In the genomic region with DNA sequence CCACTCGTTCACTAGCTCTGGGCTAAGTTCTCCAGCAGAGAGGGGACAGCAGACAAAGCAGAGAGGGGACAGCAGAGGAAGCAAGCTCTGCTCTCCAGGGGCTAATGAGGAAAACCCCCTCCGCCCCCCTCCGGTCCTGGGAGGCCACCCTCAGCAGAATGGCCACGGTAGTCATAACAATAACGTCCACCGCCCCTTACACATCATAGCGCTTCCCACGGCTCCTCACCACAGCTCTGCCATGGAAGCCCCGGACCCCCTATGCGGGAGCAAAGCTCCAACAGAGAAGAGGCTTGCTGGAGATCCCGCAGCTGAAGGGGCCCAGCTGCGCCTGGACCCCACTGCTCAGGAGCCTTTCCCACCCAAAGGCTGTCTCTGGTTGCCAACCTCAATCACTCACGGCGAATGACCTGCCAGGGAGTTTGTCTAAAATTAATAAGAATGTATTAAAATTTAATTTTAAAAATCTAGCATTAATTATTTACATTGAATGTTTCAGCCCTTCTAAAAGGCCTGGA, we compare ENCODE assay signal across 1 cellular context.
TF ChIP-seq lines count a peak whose summit lies in the region.

No MANE protein-coding gene starts in this region.

TF ChIP-seq in GM23338, 12 proteins besides CTCF, POLR2A, EP300 and RAD21 (continued from another document):
- TF ChIP-seq REST (IDR thresholded peaks at IDR 0.05; ENCODE audit: unreplicated experiment) (no peak), NANOG (IDR thresholded peaks at IDR 0.05; ENCODE audit: borderline replicate concordance) (no peak), JUNB (IDR thresholded peaks at IDR 0.05; ENCODE audit: unreplicated experiment) (no peak), EZH2phosphoT487 (IDR thresholded peaks at IDR 0.05; ENCODE audit: unreplicated experiment) (no peak), STAT1 (IDR thresholded peaks at IDR 0.05; ENCODE audit: unreplicated experiment) (no peak), CREB1 (CRISPR knock-in tag; IDR thresholded peaks at IDR 0.05; ENCODE audit: low read depth) (no peak), ZNF331 (CRISPR knock-in tag; IDR thresholded peaks at IDR 0.05; ENCODE audit: low read depth) (no peak), ETS1 (IDR thresholded peaks at IDR 0.05) (no peak)
- TF ChIP-seq, protein P1, sequence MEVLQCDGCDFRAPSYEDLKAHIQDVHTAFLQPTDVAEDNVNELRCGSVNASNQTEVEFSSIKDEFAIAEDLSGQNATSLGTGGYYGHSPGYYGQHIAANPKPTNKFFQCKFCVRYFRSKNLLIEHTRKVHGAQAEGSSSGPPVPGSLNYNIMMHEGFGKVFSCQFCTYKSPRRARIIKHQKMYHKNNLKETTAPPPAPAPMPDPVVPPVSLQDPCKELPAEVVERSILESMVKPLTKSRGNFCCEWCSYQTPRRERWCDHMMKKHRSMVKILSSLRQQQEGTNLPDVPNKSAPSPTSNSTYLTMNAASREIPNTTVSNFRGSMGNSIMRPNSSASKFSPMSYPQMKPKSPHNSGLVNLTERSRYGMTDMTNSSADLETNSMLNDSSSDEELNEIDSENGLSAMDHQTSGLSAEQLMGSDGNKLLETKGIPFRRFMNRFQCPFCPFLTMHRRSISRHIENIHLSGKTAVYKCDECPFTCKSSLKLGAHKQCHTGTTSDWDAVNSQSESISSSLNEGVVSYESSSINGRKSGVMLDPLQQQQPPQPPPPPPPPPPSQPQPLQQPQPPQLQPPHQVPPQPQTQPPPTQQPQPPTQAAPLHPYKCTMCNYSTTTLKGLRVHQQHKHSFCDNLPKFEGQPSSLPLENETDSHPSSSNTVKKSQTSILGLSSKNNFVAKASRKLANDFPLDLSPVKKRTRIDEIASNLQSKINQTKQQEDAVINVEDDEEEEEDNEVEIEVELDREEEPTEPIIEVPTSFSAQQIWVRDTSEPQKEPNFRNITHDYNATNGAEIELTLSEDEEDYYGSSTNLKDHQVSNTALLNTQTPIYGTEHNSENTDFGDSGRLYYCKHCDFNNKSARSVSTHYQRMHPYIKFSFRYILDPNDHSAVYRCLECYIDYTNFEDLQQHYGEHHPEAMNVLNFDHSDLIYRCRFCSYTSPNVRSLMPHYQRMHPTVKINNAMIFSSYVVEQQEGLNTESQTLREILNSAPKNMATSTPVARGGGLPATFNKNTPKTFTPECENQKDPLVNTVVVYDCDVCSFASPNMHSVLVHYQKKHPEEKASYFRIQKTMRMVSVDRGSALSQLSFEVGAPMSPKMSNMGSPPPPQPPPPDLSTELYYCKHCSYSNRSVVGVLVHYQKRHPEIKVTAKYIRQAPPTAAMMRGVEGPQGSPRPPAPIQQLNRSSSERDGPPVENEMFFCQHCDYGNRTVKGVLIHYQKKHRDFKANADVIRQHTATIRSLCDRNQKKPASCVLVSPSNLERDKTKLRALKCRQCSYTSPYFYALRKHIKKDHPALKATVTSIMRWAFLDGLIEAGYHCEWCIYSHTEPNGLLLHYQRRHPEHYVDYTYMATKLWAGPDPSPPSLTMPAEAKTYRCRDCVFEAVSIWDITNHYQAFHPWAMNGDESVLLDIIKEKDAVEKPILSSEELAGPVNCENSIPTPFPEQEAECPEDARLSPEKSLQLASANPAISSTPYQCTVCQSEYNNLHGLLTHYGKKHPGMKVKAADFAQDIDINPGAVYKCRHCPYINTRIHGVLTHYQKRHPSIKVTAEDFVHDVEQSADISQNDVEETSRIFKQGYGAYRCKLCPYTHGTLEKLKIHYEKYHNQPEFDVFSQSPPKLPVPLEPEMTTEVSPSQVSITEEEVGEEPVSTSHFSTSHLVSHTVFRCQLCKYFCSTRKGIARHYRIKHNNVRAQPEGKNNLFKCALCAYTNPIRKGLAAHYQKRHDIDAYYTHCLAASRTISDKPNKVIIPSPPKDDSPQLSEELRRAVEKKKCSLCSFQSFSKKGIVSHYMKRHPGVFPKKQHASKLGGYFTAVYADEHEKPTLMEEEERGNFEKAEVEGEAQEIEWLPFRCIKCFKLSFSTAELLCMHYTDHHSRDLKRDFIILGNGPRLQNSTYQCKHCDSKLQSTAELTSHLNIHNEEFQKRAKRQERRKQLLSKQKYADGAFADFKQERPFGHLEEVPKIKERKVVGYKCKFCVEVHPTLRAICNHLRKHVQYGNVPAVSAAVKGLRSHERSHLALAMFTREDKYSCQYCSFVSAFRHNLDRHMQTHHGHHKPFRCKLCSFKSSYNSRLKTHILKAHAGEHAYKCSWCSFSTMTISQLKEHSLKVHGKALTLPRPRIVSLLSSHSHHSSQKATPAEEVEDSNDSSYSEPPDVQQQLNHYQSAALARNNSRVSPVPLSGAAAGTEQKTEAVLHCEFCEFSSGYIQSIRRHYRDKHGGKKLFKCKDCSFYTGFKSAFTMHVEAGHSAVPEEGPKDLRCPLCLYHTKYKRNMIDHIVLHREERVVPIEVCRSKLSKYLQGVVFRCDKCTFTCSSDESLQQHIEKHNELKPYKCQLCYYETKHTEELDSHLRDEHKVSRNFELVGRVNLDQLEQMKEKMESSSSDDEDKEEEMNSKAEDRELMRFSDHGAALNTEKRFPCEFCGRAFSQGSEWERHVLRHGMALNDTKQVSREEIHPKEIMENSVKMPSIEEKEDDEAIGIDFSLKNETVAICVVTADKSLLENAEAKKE (CRISPR knock-in tag; IDR thresholded peaks at IDR 0.05) = no peak
